ENCODE assay signal across 22 cellular contexts in genomic region chr4:72473434-72473900, GRCh38.
DNase-seq lines count a peak whose midpoint lies in the region; ATAC-seq and TF ChIP-seq lines count a peak whose summit lies in the region.
"Had no signal": no experiment of that assay in that cellular context is flagged by ENCODE, and none has a peak within 500 bp of the region (broad histone marks: within the 10 kb centered on the region; RNA-seq: fewer than 3 reads in every experiment).

No MANE protein-coding gene starts in this region.

- intact Hi-C loops in CD8-positive, alpha-beta T cell (cut with DNase I, micrococcal nuclease) = no loop called here
- intact Hi-C loops in natural killer cell (cut with micrococcal nuclease) (no loop called here), prostate gland (cut with DNase I) (no loop called here), Right ventricle myocardium inferior (cut with DNase I) (no loop called here)

- no peaks in the 10 kb centered on the region for H3K9me3 ChIP-seq in mesenchymal stem cell (ENCODE audit: control insufficient read depth, low read length)
- no peaks in the 10 kb centered on the region for H3K9me3 ChIP-seq in CD8-positive, alpha-beta T cell (ENCODE audit: low read length)
- no peaks in the 10 kb centered on the region for H3K9me3 ChIP-seq in prostate gland
- H3K9me3 ChIP-seq: gastroesophageal sphincter had no signal

- DNase-seq in NB4 (ENCODE audit: low read depth) (peak; percentile 1), astrocyte of the spinal cord (ENCODE audit: low read depth, low spot score) (peak; percentile 87), mesenchymal stem cell (peak; percentile 4), natural killer cell (no peak), prostate gland (ENCODE audit: low spot score) (no peak), Right ventricle myocardium inferior (ENCODE audit: missing footprints) (no peak)
- no peak for DNase-seq in CD8-positive, alpha-beta T cell
- DNase-seq: activated B cell treated with CpG ODN at 0.5 μM for 24 hours; activated naive CD8-positive, alpha-beta T cell treated with anti-CD3 and anti-CD28 coated beads, Interleukin-2, amount 10 ng/mL, durations not matched to agents 7 days and 5 days; CD8-positive, alpha-beta memory T cell; DND-41; KG1; naive thymus-derived CD8-positive, alpha-beta T cell; NCI-H1092 treated with DMSO at 0.1 percent for 48 hours; NCI-H510A treated with DMSO at 0.1 percent for 48 hours; stimulated activated CD8-positive, alpha-beta memory T cell treated with anti-CD3 and anti-CD28 coated beads, Interleukin-4, amount 100 ng/mL, for 48 hours had no signal

- peaks cover 3% of the 10 kb centered on the region for H3K9me3 Mint-ChIP-seq in CD8-positive, alpha-beta T cell
- H3K9me3 Mint-ChIP-seq in natural killer cell = peaks cover 6 to 9% of the 10 kb centered on the region in 2 donors
- H3K9me3 Mint-ChIP-seq: activated B cell treated with CpG ODN at 0.5 μM for 24 hours had no signal

- H3K27me3 ChIP-seq in mesenchymal stem cell (ENCODE audit: control insufficient read depth in 1 of 2, insufficient read depth in 1 of 2, low read length in 2 of 2) (no peaks in the 10 kb centered on the region), prostate gland (replicated peaks; ENCODE audit: insufficient read depth) (no peaks in the 10 kb centered on the region)
- H3K27me3 ChIP-seq in CD8-positive, alpha-beta T cell (ENCODE audit: insufficient read depth, low read length) = no peaks in the 10 kb centered on the region
- H3K27me3 ChIP-seq: gastroesophageal sphincter had no signal

- no peak overlapping the region for H3K18ac ChIP-seq in mesenchymal stem cell (ENCODE audit: low read depth in 1 of 2, low read length in 2 of 2)

- H3K79me1 ChIP-seq in mesenchymal stem cell (replicated peaks; ENCODE audit: low read length, poor library complexity, severe bottlenecking) = peaks cover 4% of the 10 kb centered on the region

- H4K91ac ChIP-seq in mesenchymal stem cell (ENCODE audit: low read length) = no peak overlapping the region

- H2BK120ac ChIP-seq in mesenchymal stem cell (ENCODE audit: low read depth, low read length) = no peak overlapping the region

- POLR2A ChIA-PET in CD8-positive, alpha-beta T cell (lab: Charles Lee) = no interaction called here

- TF ChIP-seq CTCF in NB4 (IDR thresholded peaks at IDR 0.05; ENCODE audit: low read depth, low read length) (no peak), astrocyte of the spinal cord (IDR thresholded peaks at IDR 0.05; ENCODE audit: low read depth, low read length) (no peak), natural killer cell (IDR thresholded peaks at IDR 0.05) (no peak), prostate gland (IDR thresholded peaks at IDR 0.05) (no peak)
- no peak for TF ChIP-seq CTCF in CD8-positive, alpha-beta T cell (IDR thresholded peaks at IDR 0.05)

- no peak overlapping the region for H3K9ac ChIP-seq in mesenchymal stem cell (ENCODE audit: low read length)

- H2AFZ ChIP-seq in mesenchymal stem cell (ENCODE audit: low read depth, low read length) = no peak overlapping the region

- H2BK12ac ChIP-seq in mesenchymal stem cell (ENCODE audit: low read length in 2 of 2) = no peak overlapping the region

- H3K36me3 ChIP-seq in mesenchymal stem cell (ENCODE audit: control insufficient read depth in 1 of 2, insufficient read depth in 2 of 2, low read depth in 1 of 2, low read length in 2 of 2) = no peaks in the 10 kb centered on the region
- H3K36me3 ChIP-seq in CD8-positive, alpha-beta T cell (ENCODE audit: insufficient read depth, low read length) = no peaks in the 10 kb centered on the region
- H3K36me3 ChIP-seq in prostate gland = no peaks in the 10 kb centered on the region
- H3K36me3 ChIP-seq: gastroesophageal sphincter had no signal

- no peaks in the 10 kb centered on the region for H3K27me3 Mint-ChIP-seq in CD8-positive, alpha-beta T cell (ENCODE audit: low read depth)
- H3K27me3 Mint-ChIP-seq in natural killer cell (ENCODE audit: low read depth in 2 of 2) = no peaks in the 10 kb centered on the region
- H3K27me3 Mint-ChIP-seq: activated B cell treated with CpG ODN at 0.5 μM for 24 hours; activated naive CD8-positive, alpha-beta T cell treated with anti-CD3 and anti-CD28 coated beads, Interleukin-2, amount 10 ng/mL, durations not matched to agents 7 days and 5 days had no signal

- CTCF ChIA-PET in CD8-positive, alpha-beta T cell (lab: Charles Lee) = no interaction called here

- no peak overlapping the region for H4K8ac ChIP-seq in mesenchymal stem cell (ENCODE audit: low read length)

- H3K4ac ChIP-seq in mesenchymal stem cell (ENCODE audit: low read depth in 1 of 2, low read length in 2 of 2) = no peak overlapping the region

- no peak overlapping the region for H3K27ac Mint-ChIP-seq in CD8-positive, alpha-beta T cell
- no peak overlapping the region for H3K27ac Mint-ChIP-seq in natural killer cell
- H3K27ac Mint-ChIP-seq: activated B cell treated with CpG ODN at 0.5 μM for 24 hours; activated naive CD8-positive, alpha-beta T cell treated with anti-CD3 and anti-CD28 coated beads, Interleukin-2, amount 10 ng/mL, durations not matched to agents 7 days and 5 days; activated T-helper 1 cell treated with anti-CD3 and anti-CD28 coated beads, Interleukin-12 subunit alpha, Interleukin-12 subunit beta, Interleukin-2, Interleukin-4 antibody, amounts not matched to agents 30 ng/mL and 10 ng/mL and 1 ng/mL, durations not matched to agents 14 hours and 24 hours and 36 hours; CD8-positive, alpha-beta memory T cell; naive thymus-derived CD8-positive, alpha-beta T cell had no signal

- H2BK15ac ChIP-seq in mesenchymal stem cell (ENCODE audit: low read depth, poor library complexity, severe bottlenecking) = no peak overlapping the region

- ATAC-seq in GM18870 (IDR thresholded peaks at IDR 0.05; ENCODE audit: unreplicated experiment) = peak; percentile 43
- no peak for ATAC-seq in CD8-positive, alpha-beta T cell
- no peak for ATAC-seq in natural killer cell
- no peak for ATAC-seq in Right ventricle myocardium inferior
- ATAC-seq: gastroesophageal sphincter; naive thymus-derived CD8-positive, alpha-beta T cell had no signal

- H3K4me3 ChIP-seq in NB4 (ENCODE audit: low read depth, low read length) (no peak overlapping the region), astrocyte of the spinal cord (ENCODE audit: low read depth, low read length) (no peak overlapping the region), mesenchymal stem cell (ENCODE audit: insufficient read depth in 1 of 2, low read depth in 1 of 2, low read length in 2 of 2) (no peak overlapping the region), prostate gland (no peak overlapping the region)
- H3K4me3 ChIP-seq in CD8-positive, alpha-beta T cell (ENCODE audit: low read depth, low read length) = no peak overlapping the region
- H3K4me3 ChIP-seq: gastroesophageal sphincter, smooth muscle cell had no signal

- H3K4me1 Mint-ChIP-seq in CD8-positive, alpha-beta T cell (ENCODE audit: low read depth) = no peaks in the 10 kb centered on the region
- no peaks in the 10 kb centered on the region for H3K4me1 Mint-ChIP-seq in natural killer cell
- H3K4me1 Mint-ChIP-seq: activated B cell treated with CpG ODN at 0.5 μM for 24 hours; activated naive CD8-positive, alpha-beta T cell treated with anti-CD3 and anti-CD28 coated beads, Interleukin-2, amount 10 ng/mL, durations not matched to agents 7 days and 5 days; CD8-positive, alpha-beta memory T cell; naive thymus-derived CD8-positive, alpha-beta T cell had no signal

- no peak overlapping the region for H2AK5ac ChIP-seq in mesenchymal stem cell (ENCODE audit: low read length, severe bottlenecking)

- no peak overlapping the region for H3K27ac ChIP-seq in mesenchymal stem cell (ENCODE audit: low read length, poor library complexity, severe bottlenecking)
- H3K27ac ChIP-seq in CD8-positive, alpha-beta T cell (ENCODE audit: low read depth, low read length) = no peak overlapping the region
- no peak overlapping the region for H3K27ac ChIP-seq in prostate gland
- H3K27ac ChIP-seq: epithelial cell of prostate, gastroesophageal sphincter, HL-60 had no signal

- TF ChIP-seq POLR2A in NB4 (IDR thresholded peaks at IDR 0.05; ENCODE audit: extremely low read depth, insufficient read length) = no peak
- no peak for TF ChIP-seq POLR2A in prostate gland (IDR thresholded peaks at IDR 0.05)

- no peak overlapping the region for H2BK5ac ChIP-seq in mesenchymal stem cell (ENCODE audit: low read depth, low read length, poor library complexity, severe bottlenecking)

- no peak overlapping the region for H3K14ac ChIP-seq in mesenchymal stem cell (ENCODE audit: low read length in 2 of 2)

- H3K4me1 ChIP-seq in mesenchymal stem cell (ENCODE audit: control insufficient read depth, insufficient read depth, low read depth, low read length) = peaks cover 1% of the 10 kb centered on the region
- no peaks in the 10 kb centered on the region for H3K4me1 ChIP-seq in CD8-positive, alpha-beta T cell (ENCODE audit: insufficient read depth, low read length)
- H3K4me1 ChIP-seq in prostate gland (replicated peaks) = no peaks in the 10 kb centered on the region
- H3K4me1 ChIP-seq: gastroesophageal sphincter had no signal

- no CpG with 5 or more reads among the region's 1 CpG for WGBS in mesenchymal stem cell
- 85% methylated on average over 1 of the region's 1 CpG for WGBS in prostate gland

- in situ Hi-C loops in astrocyte of the spinal cord (cut with HindIII; ENCODE audit: low sequenced_read_pairs) = no loop called here

- no peak overlapping the region for H3K23ac ChIP-seq in mesenchymal stem cell (ENCODE audit: low read length in 2 of 2)

- H3K4me2 ChIP-seq in mesenchymal stem cell (ENCODE audit: low read length, poor library complexity, severe bottlenecking) = no peak overlapping the region
- H3K4me2 ChIP-seq: smooth muscle cell had no signal

- H3K4me3 Mint-ChIP-seq in CD8-positive, alpha-beta T cell = no peak overlapping the region
- no peak overlapping the region for H3K4me3 Mint-ChIP-seq in natural killer cell
- H3K4me3 Mint-ChIP-seq: activated B cell treated with CpG ODN at 0.5 μM for 24 hours; activated naive CD8-positive, alpha-beta T cell treated with anti-CD3 and anti-CD28 coated beads, Interleukin-2, amount 10 ng/mL, durations not matched to agents 7 days and 5 days; activated T-helper 1 cell treated with anti-CD3 and anti-CD28 coated beads, Interleukin-12 subunit alpha, Interleukin-12 subunit beta, Interleukin-2, Interleukin-4 antibody, amounts not matched to agents 30 ng/mL and 10 ng/mL and 1 ng/mL, durations not matched to agents 14 hours and 24 hours and 36 hours; CD8-positive, alpha-beta memory T cell; naive thymus-derived CD8-positive, alpha-beta T cell had no signal

- no peaks in the 10 kb centered on the region for H3K36me3 Mint-ChIP-seq in CD8-positive, alpha-beta T cell
- H3K36me3 Mint-ChIP-seq in natural killer cell = no peaks in the 10 kb centered on the region
- H3K36me3 Mint-ChIP-seq: activated naive CD8-positive, alpha-beta T cell treated with anti-CD3 and anti-CD28 coated beads, Interleukin-2, amount 10 ng/mL, durations not matched to agents 7 days and 5 days; CD8-positive, alpha-beta memory T cell; naive thymus-derived CD8-positive, alpha-beta T cell had no signal

Comparison
In these comparisons a context has a peak if more than half of its experiments do, and no peak if none do; other contexts are left out.
1. DNase-seq: peak in NB4 (single experiment), astrocyte of the spinal cord (single experiment) and mesenchymal stem cell (single experiment); none in CD8-positive, alpha-beta T cell (0 of 7), natural killer cell (single experiment), prostate gland (single experiment) and Right ventricle myocardium inferior (single experiment).